Comparison of ENCODE assay signal across 18 cellular contexts in genomic region chr15:68447209-68447608, GRCh38. TPM values are rescaled to one million over a fixed set of nuclear protein-coding genes. Genes with fewer than 3 reads are reported as not detected.
"Had no signal": no experiment of that assay in that cellular context is flagged by ENCODE, and none has a peak within 500 bp of the region (broad histone marks: within the 10 kb centered on the region; RNA-seq: fewer than 3 reads in every experiment).

No MANE protein-coding gene starts in this region.

- H3K4me3 Mint-ChIP-seq: activated naive CD4-positive, alpha-beta T cell treated with anti-CD3 and anti-CD28 coated beads, Interleukin-2, amount 10 ng/mL, durations not matched to agents 7 days and 5 days; activated T-helper 17 cell treated with anti-CD3 and anti-CD28 coated beads, Interleukin-2, amount 50 U/mL, for 72 hours; neural crest cell; stimulated activated effector memory CD8-positive, alpha-beta T cell treated with anti-CD3 and anti-CD28 coated beads, Interleukin-12 subunit alpha, Interleukin-12 subunit beta, amount 100 ng/mL, for 72 hours had no signal

- FAIRE-seq: endothelial cell of umbilical vein, keratinocyte, pancreas had no signal

- ATAC-seq: activated CD4-positive, CD25-positive, alpha-beta regulatory T cell treated with anti-CD3 and anti-CD28 coated beads, Interleukin-2, amount 50 U/mL, for 24 hours; activated T-helper 17 cell treated with anti-CD3 and anti-CD28 coated beads, Interleukin-2, amount 50 U/mL, for 72 hours; gastrocnemius medialis; heart right ventricle; left ventricle myocardium superior; pancreas; stimulated activated effector memory CD8-positive, alpha-beta T cell treated with anti-CD3 and anti-CD28 coated beads, Interleukin-12 subunit alpha, Interleukin-12 subunit beta, amount 100 ng/mL, for 72 hours had no signal

- H3K4me1 Mint-ChIP-seq: activated naive CD4-positive, alpha-beta T cell treated with anti-CD3 and anti-CD28 coated beads, Interleukin-2, amount 10 ng/mL, durations not matched to agents 7 days and 5 days; activated T-helper 17 cell treated with anti-CD3 and anti-CD28 coated beads, Interleukin-2, amount 50 U/mL, for 72 hours; stimulated activated effector memory CD8-positive, alpha-beta T cell treated with anti-CD3 and anti-CD28 coated beads, Interleukin-12 subunit alpha, Interleukin-12 subunit beta, amount 100 ng/mL, for 72 hours had no signal

- H3K27ac ChIP-seq: colonic mucosa, gastrocnemius medialis, heart right ventricle, pancreas, tibial artery had no signal

- DNase-seq: activated CD4-positive, alpha-beta T cell treated with anti-CD3 and anti-CD28 coated beads, Interleukin-2, amount 50 U/mL, for 4 hours; activated naive CD4-positive, alpha-beta T cell treated with anti-CD3 and anti-CD28 coated beads, Interleukin-2, amount 10 ng/mL, durations not matched to agents 7 days and 5 days; caudate nucleus; colonic mucosa; effector CD4-positive, alpha-beta T cell; gastrocnemius medialis; heart right ventricle; left ventricle myocardium superior; pancreas; retina had no signal

- H3K4me3 ChIP-seq: colonic mucosa, gastrocnemius medialis, heart right ventricle, pancreas, smooth muscle cell, tibial artery had no signal

- H3K9me3 ChIP-seq: colonic mucosa, gastrocnemius medialis, pancreas, tibial artery had no signal

- H3K9me3 Mint-ChIP-seq: activated naive CD4-positive, alpha-beta T cell treated with anti-CD3 and anti-CD28 coated beads, Interleukin-2, amount 10 ng/mL, durations not matched to agents 7 days and 5 days; activated T-helper 17 cell treated with anti-CD3 and anti-CD28 coated beads, Interleukin-2, amount 50 U/mL, for 72 hours; stimulated activated effector memory CD8-positive, alpha-beta T cell treated with anti-CD3 and anti-CD28 coated beads, Interleukin-12 subunit alpha, Interleukin-12 subunit beta, amount 100 ng/mL, for 72 hours had no signal

- H3K4me2 ChIP-seq: smooth muscle cell had no signal

- H3K4me1 ChIP-seq: colonic mucosa, gastrocnemius medialis, pancreas, tibial artery had no signal

- H3K27ac Mint-ChIP-seq: activated naive CD4-positive, alpha-beta T cell treated with anti-CD3 and anti-CD28 coated beads, Interleukin-2, amount 10 ng/mL, durations not matched to agents 7 days and 5 days; activated T-helper 17 cell treated with anti-CD3 and anti-CD28 coated beads, Interleukin-2, amount 50 U/mL, for 72 hours; stimulated activated effector memory CD8-positive, alpha-beta T cell treated with anti-CD3 and anti-CD28 coated beads, Interleukin-12 subunit alpha, Interleukin-12 subunit beta, amount 100 ng/mL, for 72 hours had no signal

- H3K36me3 Mint-ChIP-seq: activated naive CD4-positive, alpha-beta T cell treated with anti-CD3 and anti-CD28 coated beads, Interleukin-2, amount 10 ng/mL, durations not matched to agents 7 days and 5 days; stimulated activated effector memory CD8-positive, alpha-beta T cell treated with anti-CD3 and anti-CD28 coated beads, Interleukin-12 subunit alpha, Interleukin-12 subunit beta, amount 100 ng/mL, for 72 hours had no signal

RNA-seq across cellular contexts. Expression of gene ITGA11, which starts 15.2 kb away (rescaled TPM):
- polyA plus RNA-seq: keratinocyte had no signal
